ENCODE assay signal across 13 cellular contexts in the genomic region with DNA sequence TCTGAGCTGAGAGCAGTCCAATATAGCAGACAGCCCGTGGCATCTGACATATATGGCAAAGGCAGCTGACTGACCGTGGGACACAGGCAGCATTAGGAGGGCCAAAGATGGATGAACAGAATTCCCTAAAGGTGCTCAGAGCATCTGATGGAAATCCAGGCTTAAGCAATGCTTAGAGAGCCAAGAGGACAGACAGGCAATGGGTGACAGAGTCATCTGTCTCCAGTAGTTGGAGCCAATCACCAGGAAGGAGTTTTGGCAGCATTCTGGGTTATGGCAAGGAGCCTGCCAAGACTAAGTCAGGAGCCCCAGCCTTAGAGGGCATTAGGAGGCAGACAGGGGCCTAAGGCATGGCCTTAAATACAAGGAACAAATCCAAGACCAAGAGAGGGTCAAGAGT.
DNase-seq lines count a peak whose midpoint lies in the region; ATAC-seq, FAIRE-seq and TF ChIP-seq lines count a peak whose summit lies in the region.
"Had no signal": no experiment of that assay in that cellular context is flagged by ENCODE, and none has a peak within 500 bp of the region (broad histone marks: within the 10 kb centered on the region; RNA-seq: fewer than 3 reads in every experiment).

No MANE protein-coding gene starts in this region.

- H3K4me3 Mint-ChIP-seq in CD4-positive, CD25-positive, alpha-beta regulatory T cell, result peak overlapping the region in 1 of 4 donors; percentile 32
- H3K4me3 Mint-ChIP-seq in astrocyte (ENCODE audit: unreplicated experiment), result no peak overlapping the region
- H3K4me3 Mint-ChIP-seq in glutamatergic neuron (ENCODE audit: unreplicated experiment), result no peak overlapping the region

- no peak for DNase-seq in CD4-positive, CD25-positive, alpha-beta regulatory T cell
- DNase-seq in H4 (ENCODE audit: low spot score) (peak; percentile 11), astrocyte (ENCODE audit: low read depth) (no peak), lower lobe of right lung (no peak), glutamatergic neuron (no peak), NCI-H2081 (lab: John Stamatoyannopoulos, UW) (no peak)
- no peak for DNase-seq in activated CD4-positive, CD25-positive, alpha-beta regulatory T cell (lab: John Stamatoyannopoulos, UW)
- DNase-seq: DMS79, NCI-H2029 treated with DMSO at 0.1 percent for 48 hours, pancreas, upper lobe of right lung had no signal

- peaks cover 0 to 13% (median 2%) of the 10 kb centered on the region in 7 donors for H3K9me3 Mint-ChIP-seq in CD4-positive, CD25-positive, alpha-beta regulatory T cell
- H3K9me3 Mint-ChIP-seq in astrocyte (ENCODE audit: unreplicated experiment) (no peaks in the 10 kb centered on the region), glutamatergic neuron (ENCODE audit: unreplicated experiment) (peaks cover 4% of the 10 kb centered on the region)

- H3K79me2 ChIP-seq in astrocyte (ENCODE audit: insufficient read depth, low read length), result no peaks in the 10 kb centered on the region

- H3K9ac ChIP-seq in astrocyte (ENCODE audit: low read length), result no peak overlapping the region

- H4K20me1 ChIP-seq in astrocyte (ENCODE audit: insufficient read depth, low read length), result no peaks in the 10 kb centered on the region

- no peaks in the 10 kb centered on the region for H3K36me3 ChIP-seq in CD4-positive, CD25-positive, alpha-beta regulatory T cell (ENCODE audit: control insufficient read depth, insufficient read depth, low read length)
- H3K36me3 ChIP-seq in astrocyte (ENCODE audit: insufficient read depth, low read length) (no peaks in the 10 kb centered on the region), lower lobe of right lung (no peaks in the 10 kb centered on the region)
- H3K36me3 ChIP-seq: pancreas, upper lobe of right lung had no signal

- no peak overlapping the region for H3K4me2 ChIP-seq in astrocyte (ENCODE audit: low read length)

- H3K4me1 ChIP-seq in CD4-positive, CD25-positive, alpha-beta regulatory T cell (ENCODE audit: control insufficient read depth, insufficient read depth, low read length, poor library complexity, severe bottlenecking), result peaks cover 7% of the 10 kb centered on the region
- H3K4me1 ChIP-seq in astrocyte (ENCODE audit: insufficient read depth, low read length) (peaks cover 9% of the 10 kb centered on the region), lower lobe of right lung (peaks cover 9% of the 10 kb centered on the region)
- H3K4me1 ChIP-seq: pancreas had no signal

- no peak overlapping the region for H2AFZ ChIP-seq in astrocyte (ENCODE audit: low read depth, low read length)

- H3K27ac Mint-ChIP-seq in CD4-positive, CD25-positive, alpha-beta regulatory T cell, result peak overlapping the region in 2 of 3 donors; percentile 49 to 50
- peak overlapping the region; percentile 62 for H3K27ac Mint-ChIP-seq in astrocyte (ENCODE audit: unreplicated experiment)
- no peak overlapping the region for H3K27ac Mint-ChIP-seq in glutamatergic neuron (ENCODE audit: unreplicated experiment)

- FAIRE-seq in astrocyte (lab: Jason Lieb, UNC), result no peak
- FAIRE-seq: pancreas, RCC 7860 had no signal

- H3K9me3 ChIP-seq in CD4-positive, CD25-positive, alpha-beta regulatory T cell (ENCODE audit: control insufficient read depth in 2 of 2, low read length in 2 of 2), result peaks cover 5 to 11% of the 10 kb centered on the region in 2 experiments
- H3K9me3 ChIP-seq in astrocyte (ENCODE audit: insufficient read depth, low read depth, low read length) (no peaks in the 10 kb centered on the region), lower lobe of right lung (no peaks in the 10 kb centered on the region)
- H3K9me3 ChIP-seq: pancreas, upper lobe of right lung had no signal

- no peaks in the 10 kb centered on the region for H3K27me3 Mint-ChIP-seq in CD4-positive, CD25-positive, alpha-beta regulatory T cell
- H3K27me3 Mint-ChIP-seq in astrocyte (ENCODE audit: low read depth, unreplicated experiment) (no peaks in the 10 kb centered on the region), glutamatergic neuron (ENCODE audit: unreplicated experiment) (peaks cover 2% of the 10 kb centered on the region)

- ATAC-seq in CD4-positive, CD25-positive, alpha-beta regulatory T cell (ENCODE audit: low read depth in 2 of 2), result no peak
- ATAC-seq in lower lobe of right lung (no peak), HG03025 (IDR thresholded peaks at IDR 0.05; ENCODE audit: low FRiP score, unreplicated experiment) (no peak)
- ATAC-seq: upper lobe of right lung had no signal

- no peak overlapping the region for H3K4me3 ChIP-seq in CD4-positive, CD25-positive, alpha-beta regulatory T cell (ENCODE audit: low read depth, low read length)
- H3K4me3 ChIP-seq in astrocyte (ENCODE audit: insufficient read depth, low read depth, low read length), result no peak overlapping the region
- H3K4me3 ChIP-seq in lower lobe of right lung, result no peak overlapping the region
- H3K4me3 ChIP-seq: pancreas, upper lobe of right lung had no signal

- no peaks in the 10 kb centered on the region for H3K36me3 Mint-ChIP-seq in CD4-positive, CD25-positive, alpha-beta regulatory T cell
- H3K36me3 Mint-ChIP-seq in astrocyte (ENCODE audit: low read depth, unreplicated experiment), result no peaks in the 10 kb centered on the region
- no peaks in the 10 kb centered on the region for H3K36me3 Mint-ChIP-seq in glutamatergic neuron (ENCODE audit: unreplicated experiment)

- intact Hi-C loops in lower lobe of right lung (cut with DNase I), result no loop called here

- TF ChIP-seq CTCF in astrocyte (IDR thresholded peaks at IDR 0.05; ENCODE audit: insufficient read depth, low read depth, low read length) (no peak), lower lobe of right lung (IDR thresholded peaks at IDR 0.05) (no peak), glutamatergic neuron (IDR thresholded peaks at IDR 0.05; ENCODE audit: partially characterized antibody, unreplicated experiment) (no peak)

- no peaks in the 10 kb centered on the region for H3K27me3 ChIP-seq in CD4-positive, CD25-positive, alpha-beta regulatory T cell (ENCODE audit: control insufficient read depth, insufficient read depth, low read length)
- H3K27me3 ChIP-seq in astrocyte (ENCODE audit: insufficient read depth, low read length) (no peaks in the 10 kb centered on the region), lower lobe of right lung (ENCODE audit: low read depth) (no peaks in the 10 kb centered on the region)
- H3K27me3 ChIP-seq: pancreas, upper lobe of right lung had no signal

- no peak overlapping the region for H3K27ac ChIP-seq in CD4-positive, CD25-positive, alpha-beta regulatory T cell (ENCODE audit: insufficient read depth, low read length, poor library complexity, severe bottlenecking)
- no peak overlapping the region for H3K27ac ChIP-seq in astrocyte (ENCODE audit: low read depth, low read length)
- peak overlapping the region; percentile 64 for H3K27ac ChIP-seq in lower lobe of right lung
- H3K27ac ChIP-seq: upper lobe of right lung had no signal

- peaks cover 0 to 15% (median 11%) of the 10 kb centered on the region in 4 donors for H3K4me1 Mint-ChIP-seq in CD4-positive, CD25-positive, alpha-beta regulatory T cell
- H3K4me1 Mint-ChIP-seq in astrocyte (ENCODE audit: low read depth, unreplicated experiment), result peaks cover 9% of the 10 kb centered on the region
- peaks cover 5% of the 10 kb centered on the region for H3K4me1 Mint-ChIP-seq in glutamatergic neuron (ENCODE audit: low read depth, unreplicated experiment)
